27 cellular contexts compared by ENCODE assay signal in the genomic region with DNA sequence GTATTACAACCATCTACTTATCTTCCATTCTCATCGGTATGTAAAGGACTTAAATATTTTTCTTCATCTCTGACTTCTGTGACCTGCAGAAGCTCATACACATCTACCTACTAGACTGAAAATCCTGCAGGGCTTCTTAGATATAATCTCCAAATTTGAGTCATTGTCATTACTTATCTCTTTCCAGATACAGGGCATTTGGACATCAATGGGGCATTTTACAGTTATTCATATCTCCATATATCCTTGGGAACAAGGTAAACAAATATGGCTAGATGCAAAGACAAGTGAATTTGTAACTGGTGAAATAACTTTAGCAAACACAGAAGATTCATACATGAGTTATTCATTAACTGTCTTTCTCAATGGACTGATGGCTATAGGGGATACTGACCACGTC. TPM values are rescaled to one million over a fixed set of nuclear protein-coding genes. Genes with fewer than 3 reads are reported as not detected.
DNase-seq lines count a peak whose midpoint lies in the region; ATAC-seq, FAIRE-seq and TF ChIP-seq lines count a peak whose summit lies in the region.
"Had no signal": no experiment of that assay in that cellular context is flagged by ENCODE, and none has a peak within 500 bp of the region (broad histone marks: within the 10 kb centered on the region; RNA-seq: fewer than 3 reads in every experiment).

No MANE protein-coding gene starts in this region.

- H3K4me3 Mint-ChIP-seq in activated naive CD4-positive, alpha-beta T cell treated with anti-CD3 and anti-CD28 coated beads, Interleukin-2, amount 50 U/mL, for 24 hours = peak overlapping the region; percentile 28
- no peak overlapping the region for H3K4me3 Mint-ChIP-seq in activated T-helper 1 cell treated with anti-CD3 and anti-CD28 coated beads, Interleukin-12 subunit alpha, Interleukin-12 subunit beta, Interleukin-2, Interleukin-4 antibody, amounts not matched to agents 30 ng/mL and 10 ng/mL and 1 ng/mL, durations not matched to agents 14 hours and 24 hours and 36 hours
- H3K4me3 Mint-ChIP-seq in naive thymus-derived CD8-positive, alpha-beta T cell = peak overlapping the region in 8 of 10 donors; percentile 2 to 66 (median 30)
- H3K4me3 Mint-ChIP-seq: activated B cell treated with CpG ODN at 0.5 μM for 24 hours; immature natural killer cell; nephron; stimulated activated naive B cell treated with anti-CD40 and anti-IgM and Interleukin-4, amounts not matched to agents 10 μg/mL and 1 μg/mL and 100 μg/mL, for 72 hours had no signal

- peaks cover 7% of the 10 kb centered on the region for H3K9me3 Mint-ChIP-seq in activated naive CD4-positive, alpha-beta T cell treated with anti-CD3 and anti-CD28 coated beads, Interleukin-2, amount 50 U/mL, for 24 hours
- peaks cover 6% of the 10 kb centered on the region for H3K9me3 Mint-ChIP-seq in activated T-helper 1 cell treated with anti-CD3 and anti-CD28 coated beads, Interleukin-12 subunit alpha, Interleukin-12 subunit beta, Interleukin-2, Interleukin-4 antibody, amounts not matched to agents 30 ng/mL and 10 ng/mL and 1 ng/mL, durations not matched to agents 14 hours and 24 hours and 36 hours
- peaks cover 0 to 18% (median 0%) of the 10 kb centered on the region in 9 donors for H3K9me3 Mint-ChIP-seq in naive thymus-derived CD8-positive, alpha-beta T cell
- H3K9me3 Mint-ChIP-seq: activated B cell treated with CpG ODN at 0.5 μM for 24 hours, immature natural killer cell, nephron had no signal

- H3K4me1 ChIP-seq in osteoblast (ENCODE audit: insufficient read depth, low read length) = no peaks in the 10 kb centered on the region
- H3K4me1 ChIP-seq: testis had no signal

- TF ChIP-seq CTCF in osteoblast (IDR thresholded peaks at IDR 0.05; ENCODE audit: extremely low read depth, low read depth, low read length) = no peak

- no peak overlapping the region for H3K4me3 ChIP-seq in osteoblast (ENCODE audit: insufficient read depth, low read length)
- H3K4me3 ChIP-seq: mucosa of descending colon, testis had no signal

- FAIRE-seq in GM12892 (lab: Jason Lieb, UNC) = peak; percentile 5
- FAIRE-seq: astrocyte, D721Med had no signal

- H3K27me3 ChIP-seq in osteoblast (ENCODE audit: insufficient read depth, low read length) = no peaks in the 10 kb centered on the region
- H3K27me3 ChIP-seq: testis had no signal

- no peaks in the 10 kb centered on the region for H3K36me3 ChIP-seq in osteoblast (ENCODE audit: insufficient read depth, low read length)

- POLR2A ChIA-PET in naive thymus-derived CD8-positive, alpha-beta T cell (lab: Charles Lee) = interaction anchor here (0.8 to 20.4 kb wide), 9 partner anchors 8 to 62 kb away, joined by 3 to 989 read pairs (median 10); a partner anchor contains a TSS

- TF ChIP-seq POLR2A in GM12892 (IDR thresholded peaks at IDR 0.05; ENCODE audit: low read depth, low read length) = no peak

- no peaks in the 10 kb centered on the region for H4K20me1 ChIP-seq in osteoblast (ENCODE audit: insufficient read depth, low read length)

- H3K4me2 ChIP-seq in osteoblast (ENCODE audit: insufficient read depth, low read length) = no peak overlapping the region

- DNase-seq in activated naive CD4-positive, alpha-beta T cell treated with Interleukin-2 at 50 U/mL for 16 hours = no peak
- DNase-seq in GM12892 (ENCODE audit: insufficient read length) (no peak), CD1c-positive myeloid dendritic cell (ENCODE audit: extremely low spot score) (no peak), osteoblast (ENCODE audit: insufficient read length, low spot score, missing footprints) (no peak)
- DNase-seq in activated T-helper 1 cell treated with anti-CD3 and anti-CD28 coated beads, Interleukin-12 subunit alpha, Interleukin-12 subunit beta, Interleukin-2, Interleukin-4 antibody, amounts not matched to agents 30 ng/mL and 10 ng/mL and 1 ng/mL, durations not matched to agents 14 hours and 24 hours and 36 hours (ENCODE audit: low spot score) = no peak
- DNase-seq in naive thymus-derived CD8-positive, alpha-beta T cell = no peak
- DNase-seq: activated B cell treated with CpG ODN at 0.5 μM for 24 hours; activated CD8-positive, alpha-beta memory T cell treated with anti-CD3 and anti-CD28 coated beads for 24 hours; C1 segment of cervical spinal cord; cortex of kidney; erythroblast; immature natural killer cell; KBM-7; mammary epithelial cell; mucosa of descending colon; NCI-H1092 treated with DMSO at 0.1 percent for 48 hours; NCI-H187; NCI-H82; SIG-M5; stimulated activated naive B cell treated with anti-CD40 and anti-IgM and Interleukin-4, amounts not matched to agents 10 μg/mL and 1 μg/mL and 100 μg/mL, for 72 hours; testis had no signal

- peaks cover 63% of the 10 kb centered on the region for H3K4me1 Mint-ChIP-seq in activated naive CD4-positive, alpha-beta T cell treated with anti-CD3 and anti-CD28 coated beads, Interleukin-2, amount 50 U/mL, for 24 hours
- H3K4me1 Mint-ChIP-seq in activated T-helper 1 cell treated with anti-CD3 and anti-CD28 coated beads, Interleukin-12 subunit alpha, Interleukin-12 subunit beta, Interleukin-2, Interleukin-4 antibody, amounts not matched to agents 30 ng/mL and 10 ng/mL and 1 ng/mL, durations not matched to agents 14 hours and 24 hours and 36 hours (ENCODE audit: low read depth) = peaks cover 60% of the 10 kb centered on the region
- H3K4me1 Mint-ChIP-seq in naive thymus-derived CD8-positive, alpha-beta T cell = peaks cover 33 to 62% (median 56%) of the 10 kb centered on the region in 4 donors
- H3K4me1 Mint-ChIP-seq: activated B cell treated with CpG ODN at 0.5 μM for 24 hours, nephron had no signal

- no peaks in the 10 kb centered on the region for H3K79me2 ChIP-seq in osteoblast (ENCODE audit: insufficient read depth, low read length)

- no peak overlapping the region for H3K27ac ChIP-seq in osteoblast (ENCODE audit: low read depth, low read length)
- H3K27ac ChIP-seq: testis had no signal

- no peaks in the 10 kb centered on the region for H3K9me3 ChIP-seq in osteoblast (ENCODE audit: low read depth, low read length)
- H3K9me3 ChIP-seq: mucosa of descending colon, testis had no signal

- no peaks in the 10 kb centered on the region for H3K27me3 Mint-ChIP-seq in activated naive CD4-positive, alpha-beta T cell treated with anti-CD3 and anti-CD28 coated beads, Interleukin-2, amount 50 U/mL, for 24 hours
- no peaks in the 10 kb centered on the region for H3K27me3 Mint-ChIP-seq in activated T-helper 1 cell treated with anti-CD3 and anti-CD28 coated beads, Interleukin-12 subunit alpha, Interleukin-12 subunit beta, Interleukin-2, Interleukin-4 antibody, amounts not matched to agents 30 ng/mL and 10 ng/mL and 1 ng/mL, durations not matched to agents 14 hours and 24 hours and 36 hours (ENCODE audit: insufficient read depth)
- H3K27me3 Mint-ChIP-seq in naive thymus-derived CD8-positive, alpha-beta T cell = no peaks in the 10 kb centered on the region
- H3K27me3 Mint-ChIP-seq: activated B cell treated with CpG ODN at 0.5 μM for 24 hours; stimulated activated naive B cell treated with anti-CD40 and anti-IgM and Interleukin-4, amounts not matched to agents 10 μg/mL and 1 μg/mL and 100 μg/mL, for 72 hours had no signal

- no peak for ATAC-seq in naive thymus-derived CD8-positive, alpha-beta T cell
- ATAC-seq in HG03520 (IDR thresholded peaks at IDR 0.05; ENCODE audit: unreplicated experiment) = no peak
- ATAC-seq: stimulated activated naive B cell treated with anti-CD40 and anti-IgM and Interleukin-4, amounts not matched to agents 10 μg/mL and 1 μg/mL and 100 μg/mL, for 72 hours had no signal

- peak overlapping the region; percentile 85 for H3K27ac Mint-ChIP-seq in activated naive CD4-positive, alpha-beta T cell treated with anti-CD3 and anti-CD28 coated beads, Interleukin-2, amount 50 U/mL, for 24 hours
- peak overlapping the region; percentile 56 for H3K27ac Mint-ChIP-seq in activated T-helper 1 cell treated with anti-CD3 and anti-CD28 coated beads, Interleukin-12 subunit alpha, Interleukin-12 subunit beta, Interleukin-2, Interleukin-4 antibody, amounts not matched to agents 30 ng/mL and 10 ng/mL and 1 ng/mL, durations not matched to agents 14 hours and 24 hours and 36 hours
- peak overlapping the region in 9 of 10 donors; percentile 74 to 97 (median 84) for H3K27ac Mint-ChIP-seq in naive thymus-derived CD8-positive, alpha-beta T cell
- H3K27ac Mint-ChIP-seq: activated B cell treated with CpG ODN at 0.5 μM for 24 hours; immature natural killer cell; nephron; stimulated activated naive B cell treated with anti-CD40 and anti-IgM and Interleukin-4, amounts not matched to agents 10 μg/mL and 1 μg/mL and 100 μg/mL, for 72 hours had no signal

- intact Hi-C loops in activated T-helper 1 cell treated with anti-CD3 and anti-CD28 coated beads, Interleukin-12 subunit alpha, Interleukin-12 subunit beta, Interleukin-2, Interleukin-4 antibody, amounts not matched to agents 30 ng/mL and 10 ng/mL and 1 ng/mL, durations not matched to agents 14 hours and 24 hours and 36 hours (cut with micrococcal nuclease) = loop anchor here (1.0 kb wide), 1 partner anchor 8 kb away; no protein-coding TSS in a partner anchor

- no peak overlapping the region for H2AFZ ChIP-seq in osteoblast (ENCODE audit: low read length)

- peaks cover 5% of the 10 kb centered on the region for H3K36me3 Mint-ChIP-seq in activated naive CD4-positive, alpha-beta T cell treated with anti-CD3 and anti-CD28 coated beads, Interleukin-2, amount 50 U/mL, for 24 hours
- H3K36me3 Mint-ChIP-seq in activated T-helper 1 cell treated with anti-CD3 and anti-CD28 coated beads, Interleukin-12 subunit alpha, Interleukin-12 subunit beta, Interleukin-2, Interleukin-4 antibody, amounts not matched to agents 30 ng/mL and 10 ng/mL and 1 ng/mL, durations not matched to agents 14 hours and 24 hours and 36 hours (ENCODE audit: low read depth) = peaks cover 7% of the 10 kb centered on the region
- peaks cover 0 to 3% (median 0%) of the 10 kb centered on the region in 3 donors for H3K36me3 Mint-ChIP-seq in naive thymus-derived CD8-positive, alpha-beta T cell
- H3K36me3 Mint-ChIP-seq: immature natural killer cell; stimulated activated naive B cell treated with anti-CD40 and anti-IgM and Interleukin-4, amounts not matched to agents 10 μg/mL and 1 μg/mL and 100 μg/mL, for 72 hours had no signal

RNA-seq across cellular contexts. Expression of a gene that starts 37.7 kb away (rescaled TPM):
- 2.3 TPM for polyA plus RNA-seq in GM12892 (2012; ENCODE audit: missing spikeins)
- 47.2 and 50.8 TPM in 2 replicates for total RNA-seq in activated T-helper 1 cell treated with anti-CD3 and anti-CD28 coated beads, Interleukin-12 subunit alpha, Interleukin-12 subunit beta, Interleukin-2, Interleukin-4 antibody, amounts not matched to agents 30 ng/mL and 10 ng/mL and 1 ng/mL, durations not matched to agents 14 hours and 24 hours and 36 hours
- total RNA-seq in naive thymus-derived CD8-positive, alpha-beta T cell = 1,000 to 10,000 TPM; 1,319 to 1,437 TPM
- polyA plus RNA-seq in naive thymus-derived CD8-positive, alpha-beta T cell = 100 to 1,000 TPM; 569 to 668 (median 661) TPM
- total RNA-seq in osteoblast = 2.2 and 2.7 TPM in 2 replicates
- total RNA-seq: NCI-H460 had no signal

Comparison
In these comparisons a context has a peak if more than half of its experiments do, and no peak if none do; other contexts are left out.
1. RNA of a gene that starts 37.7 kb away (total RNA-seq): 1,319 to 1,437 TPM in naive thymus-derived CD8-positive, alpha-beta T cell; 47.2 to 50.8 TPM in activated T-helper 1 cell treated with anti-CD3 and anti-CD28 coated beads, Interleukin-12 subunit alpha, Interleukin-12 subunit beta, Interleukin-2, Interleukin-4 antibody, amounts not matched to agents 30 ng/mL and 10 ng/mL and 1 ng/mL, durations not matched to agents 14 hours and 24 hours and 36 hours and 2.2 to 2.7 TPM in osteoblast; every median in the first group is over 10 times any median in the second.
2. Peak in every context shown above with its lines, with median percentiles within 50 percentile points of each other: H3K27ac Mint-ChIP-seq.